Comparison of ENCODE assay signal across 21 cellular contexts in the genomic region with DNA sequence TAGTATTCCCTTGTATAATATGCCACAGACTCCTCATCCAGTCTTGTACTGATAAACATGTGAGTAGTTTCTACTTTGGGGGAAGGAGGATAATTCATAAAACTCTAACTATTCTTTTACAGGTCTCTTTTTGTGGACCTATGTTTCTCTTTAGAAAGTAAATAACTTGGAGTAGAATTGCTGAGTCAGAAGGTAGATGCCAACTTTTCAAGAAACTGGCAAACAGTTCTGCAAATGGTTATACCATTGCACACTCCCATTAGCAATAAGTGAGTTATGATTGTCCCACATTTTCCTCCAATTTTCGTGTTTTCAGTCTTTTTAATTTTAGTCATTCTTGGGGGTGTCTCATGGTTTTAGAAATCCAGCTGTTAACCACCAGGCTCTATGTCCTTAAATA.
"Had no signal": no experiment of that assay in that cellular context is flagged by ENCODE, and none has a peak within 500 bp of the region (broad histone marks: within the 10 kb centered on the region; RNA-seq: fewer than 3 reads in every experiment).

No MANE protein-coding gene starts in this region.

- H3K4me1 ChIP-seq: esophagus muscularis mucosa, gastrocnemius medialis, parathyroid adenoma, psoas muscle, sigmoid colon, suprapubic skin, thyroid gland, upper lobe of left lung, vagina had no signal

- DNase-seq: effector memory CD8-positive, alpha-beta T cell; gastrocnemius medialis; glutamatergic neuron; islet precursor cell; mammary epithelial cell; naive thymus-derived CD4-positive, alpha-beta T cell; nephron progenitor cell; psoas muscle; sigmoid colon; stimulated activated CD4-positive, alpha-beta T cell treated with anti-CD3 and anti-CD28 coated beads, Interleukin-4, amount 100 ng/mL, for 1 hour; stimulated activated CD8-positive, alpha-beta memory T cell treated with anti-CD3 and anti-CD28 coated beads, Interleukin-4, amount 100 ng/mL, for 48 hours; stimulated activated naive CD8-positive, alpha-beta T cell treated with anti-CD3 and anti-CD28 coated beads, Interleukin-15, Interleukin-2, amounts not matched to agents 100 U/mL and 50 U/mL, for 24 hours; thyroid gland; upper lobe of left lung had no signal

- H3K9ac ChIP-seq: parathyroid adenoma had no signal

- ATAC-seq: effector memory CD8-positive, alpha-beta T cell; gastrocnemius medialis; left lobe of liver; naive thymus-derived CD4-positive, alpha-beta T cell; psoas muscle; stimulated activated effector memory CD8-positive, alpha-beta T cell treated with anti-CD3 and anti-CD28 coated beads, Interleukin-12 subunit alpha, Interleukin-12 subunit beta, amount 100 ng/mL, for 72 hours; stimulated activated naive CD8-positive, alpha-beta T cell treated with anti-CD3 and anti-CD28 coated beads, Interleukin-15, Interleukin-2, amounts not matched to agents 100 U/mL and 50 U/mL, for 24 hours had no signal

- H3K27me3 ChIP-seq: esophagus muscularis mucosa, gastrocnemius medialis, sigmoid colon, suprapubic skin, thyroid gland, upper lobe of left lung, vagina had no signal

- H3K4me3 ChIP-seq: esophagus muscularis mucosa, gastrocnemius medialis, psoas muscle, sigmoid colon, suprapubic skin, thyroid gland, upper lobe of left lung, vagina had no signal

- H3K36me3 ChIP-seq: esophagus muscularis mucosa, gastrocnemius medialis, sigmoid colon, suprapubic skin, thyroid gland, upper lobe of left lung, vagina had no signal

- H3K79me2 ChIP-seq: parathyroid adenoma had no signal

- H3K27ac ChIP-seq: epithelial cell of prostate, esophagus muscularis mucosa, gastrocnemius medialis, parathyroid adenoma, psoas muscle, sigmoid colon, suprapubic skin, thyroid gland, upper lobe of left lung, vagina had no signal

- H2AFZ ChIP-seq: parathyroid adenoma had no signal

- H3K9me3 ChIP-seq: esophagus muscularis mucosa, gastrocnemius medialis, psoas muscle, sigmoid colon, suprapubic skin, thyroid gland, upper lobe of left lung, vagina had no signal
